In the genomic region with DNA sequence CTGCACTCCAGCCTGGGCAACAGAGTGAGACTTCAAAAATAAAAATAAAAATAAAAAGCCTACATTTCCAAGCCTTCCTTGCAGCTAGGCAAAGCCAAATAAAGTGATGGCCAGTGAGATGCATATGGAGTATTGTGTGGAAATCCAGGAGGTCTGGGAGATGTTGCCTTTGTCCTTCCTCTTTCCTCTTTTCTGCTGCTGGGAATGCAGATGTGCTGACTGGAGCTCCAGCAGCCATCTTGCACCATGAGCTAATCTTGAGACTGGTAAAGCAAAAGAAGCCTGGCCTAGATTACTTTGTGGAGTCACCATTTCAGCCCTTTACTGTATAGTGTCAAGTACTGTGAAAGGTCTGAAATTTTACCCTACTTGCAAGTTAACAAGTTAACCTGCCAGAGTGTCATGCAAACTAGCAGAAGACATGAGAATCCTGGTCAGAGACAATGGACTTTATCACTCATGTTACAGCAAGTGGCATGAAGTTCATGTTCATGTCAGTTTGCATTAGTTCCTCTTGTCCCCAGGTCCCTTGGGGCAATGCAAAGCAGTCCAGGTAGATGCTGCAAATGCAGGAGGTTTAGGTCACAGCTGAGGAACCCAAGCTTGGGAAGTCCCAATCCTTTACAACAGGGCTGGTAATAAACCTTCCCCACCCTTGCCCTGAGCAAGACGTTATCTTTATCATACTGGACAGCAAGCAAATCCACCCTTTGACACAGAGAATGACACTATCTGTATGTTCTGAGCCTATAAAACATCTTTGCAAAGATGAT, we compare ENCODE assay signal across 23 cellular contexts.
DNase-seq lines count a peak whose midpoint lies in the region; ATAC-seq and FAIRE-seq lines count a peak whose summit lies in the region.
"Had no signal": no experiment of that assay in that cellular context is flagged by ENCODE, and none has a peak within 500 bp of the region (broad histone marks: within the 10 kb centered on the region; RNA-seq: fewer than 3 reads in every experiment).

No MANE protein-coding gene starts in this region.

- H3K27me3 Mint-ChIP-seq in activated T-helper 1 cell treated with anti-CD3 and anti-CD28 coated beads, Interleukin-12 subunit alpha, Interleukin-12 subunit beta, Interleukin-2, Interleukin-4 antibody, amounts not matched to agents 30 ng/mL and 10 ng/mL and 1 ng/mL, durations not matched to agents 14 hours and 24 hours and 36 hours (ENCODE audit: insufficient read depth) = peaks cover 11% of the 10 kb centered on the region
- H3K27me3 Mint-ChIP-seq in stimulated activated naive B cell treated with anti-CD40 and anti-IgM and Interleukin-4, amounts not matched to agents 10 μg/mL and 1 μg/mL and 100 μg/mL, for 72 hours = peaks cover 7 to 20% of the 10 kb centered on the region in 2 donors
- H3K27me3 Mint-ChIP-seq: activated CD4-positive, alpha-beta T cell treated with anti-CD3 and anti-CD28 coated beads for 36 hours; activated naive CD8-positive, alpha-beta T cell had no signal

- intact Hi-C loops in activated T-helper 1 cell treated with anti-CD3 and anti-CD28 coated beads, Interleukin-12 subunit alpha, Interleukin-12 subunit beta, Interleukin-2, Interleukin-4 antibody, amounts not matched to agents 30 ng/mL and 10 ng/mL and 1 ng/mL, durations not matched to agents 14 hours and 24 hours and 36 hours (cut with micrococcal nuclease) = no loop called here

- H3K4me3 Mint-ChIP-seq in activated T-helper 1 cell treated with anti-CD3 and anti-CD28 coated beads, Interleukin-12 subunit alpha, Interleukin-12 subunit beta, Interleukin-2, Interleukin-4 antibody, amounts not matched to agents 30 ng/mL and 10 ng/mL and 1 ng/mL, durations not matched to agents 14 hours and 24 hours and 36 hours = no peak overlapping the region
- H3K4me3 Mint-ChIP-seq in stimulated activated naive B cell treated with anti-CD40 and anti-IgM and Interleukin-4, amounts not matched to agents 10 μg/mL and 1 μg/mL and 100 μg/mL, for 72 hours = no peak overlapping the region
- H3K4me3 Mint-ChIP-seq: activated CD4-positive, alpha-beta T cell treated with anti-CD3 and anti-CD28 coated beads for 36 hours; activated naive CD8-positive, alpha-beta T cell; CD8-positive, alpha-beta memory T cell; nephron progenitor cell had no signal

- no peaks in the 10 kb centered on the region for H3K4me1 Mint-ChIP-seq in activated T-helper 1 cell treated with anti-CD3 and anti-CD28 coated beads, Interleukin-12 subunit alpha, Interleukin-12 subunit beta, Interleukin-2, Interleukin-4 antibody, amounts not matched to agents 30 ng/mL and 10 ng/mL and 1 ng/mL, durations not matched to agents 14 hours and 24 hours and 36 hours (ENCODE audit: low read depth)
- H3K4me1 Mint-ChIP-seq in stimulated activated naive B cell treated with anti-CD40 and anti-IgM and Interleukin-4, amounts not matched to agents 10 μg/mL and 1 μg/mL and 100 μg/mL, for 72 hours = peaks cover 33 to 35% of the 10 kb centered on the region in 2 donors
- H3K4me1 Mint-ChIP-seq: activated CD4-positive, alpha-beta T cell treated with anti-CD3 and anti-CD28 coated beads for 36 hours; CD8-positive, alpha-beta memory T cell had no signal

- no peak for DNase-seq in activated T-helper 1 cell treated with anti-CD3 and anti-CD28 coated beads, Interleukin-12 subunit alpha, Interleukin-12 subunit beta, Interleukin-2, Interleukin-4 antibody, amounts not matched to agents 30 ng/mL and 10 ng/mL and 1 ng/mL, durations not matched to agents 14 hours and 24 hours and 36 hours (ENCODE audit: low spot score)
- DNase-seq in stimulated activated naive B cell treated with anti-CD40 and anti-IgM and Interleukin-4, amounts not matched to agents 10 μg/mL and 1 μg/mL and 100 μg/mL, for 72 hours = peak; percentile 18
- DNase-seq in urothelium cell line (ENCODE audit: low spot score) = no peak
- DNase-seq in RCC 7860 (ENCODE audit: low spot score) = no peak
- no peak for DNase-seq in hypothalamus (lab: John Stamatoyannopoulos, UW)
- DNase-seq: activated CD4-positive, alpha-beta T cell treated with anti-CD3 and anti-CD28 coated beads for 36 hours; CD8-positive, alpha-beta memory T cell; DMS79; effector CD4-positive, alpha-beta T cell; NCI-H524 treated with DMSO at 0.1 percent for 48 hours; nephron progenitor cell; posterior cingulate gyrus; stimulated activated CD4-positive, alpha-beta T cell treated with anti-CD3 and anti-CD28 coated beads, Interleukin-1b, Interleukin-23, amount 100 ng/mL, for 48 hours; stimulated activated naive CD4-positive, alpha-beta T cell had no signal

- peak; percentile 58 for ATAC-seq in GM18907 (IDR thresholded peaks at IDR 0.05; ENCODE audit: unreplicated experiment)
- peak; percentile 64 for ATAC-seq in HG03135 (IDR thresholded peaks at IDR 0.05; ENCODE audit: unreplicated experiment)
- peak; percentile 63 to 73 for ATAC-seq in stimulated activated naive B cell treated with anti-CD40 and anti-IgM and Interleukin-4, amounts not matched to agents 10 μg/mL and 1 μg/mL and 100 μg/mL, for 72 hours (replicated peaks)
- ATAC-seq: activated CD4-positive, alpha-beta T cell treated with anti-CD3 and anti-CD28 coated beads for 36 hours; esophagus mucosa; gastroesophageal sphincter; Right ventricle myocardium inferior had no signal

- H3K9me3 Mint-ChIP-seq in activated T-helper 1 cell treated with anti-CD3 and anti-CD28 coated beads, Interleukin-12 subunit alpha, Interleukin-12 subunit beta, Interleukin-2, Interleukin-4 antibody, amounts not matched to agents 30 ng/mL and 10 ng/mL and 1 ng/mL, durations not matched to agents 14 hours and 24 hours and 36 hours = no peaks in the 10 kb centered on the region
- H3K9me3 Mint-ChIP-seq in stimulated activated naive B cell treated with anti-CD40 and anti-IgM and Interleukin-4, amounts not matched to agents 10 μg/mL and 1 μg/mL and 100 μg/mL, for 72 hours = no peaks in the 10 kb centered on the region
- H3K9me3 Mint-ChIP-seq: nephron progenitor cell had no signal

- FAIRE-seq in urothelium cell line (lab: Jason Lieb, UNC) (no peak), RCC 7860 (lab: Jason Lieb, UNC) (no peak)
- FAIRE-seq: astrocyte, H54, TTC549 had no signal

- H3K27ac Mint-ChIP-seq in activated T-helper 1 cell treated with anti-CD3 and anti-CD28 coated beads, Interleukin-12 subunit alpha, Interleukin-12 subunit beta, Interleukin-2, Interleukin-4 antibody, amounts not matched to agents 30 ng/mL and 10 ng/mL and 1 ng/mL, durations not matched to agents 14 hours and 24 hours and 36 hours = peak overlapping the region; percentile 7
- no peak overlapping the region for H3K27ac Mint-ChIP-seq in stimulated activated naive B cell treated with anti-CD40 and anti-IgM and Interleukin-4, amounts not matched to agents 10 μg/mL and 1 μg/mL and 100 μg/mL, for 72 hours
- H3K27ac Mint-ChIP-seq: activated CD4-positive, alpha-beta T cell treated with anti-CD3 and anti-CD28 coated beads for 36 hours; activated naive CD8-positive, alpha-beta T cell; nephron progenitor cell had no signal

- no peaks in the 10 kb centered on the region for H3K36me3 Mint-ChIP-seq in activated T-helper 1 cell treated with anti-CD3 and anti-CD28 coated beads, Interleukin-12 subunit alpha, Interleukin-12 subunit beta, Interleukin-2, Interleukin-4 antibody, amounts not matched to agents 30 ng/mL and 10 ng/mL and 1 ng/mL, durations not matched to agents 14 hours and 24 hours and 36 hours (ENCODE audit: low read depth)
- no peaks in the 10 kb centered on the region for H3K36me3 Mint-ChIP-seq in stimulated activated naive B cell treated with anti-CD40 and anti-IgM and Interleukin-4, amounts not matched to agents 10 μg/mL and 1 μg/mL and 100 μg/mL, for 72 hours
- H3K36me3 Mint-ChIP-seq: activated naive CD8-positive, alpha-beta T cell had no signal
